In genomic region chr5:119357309-119357708, GRCh38 we compare ENCODE assay signal across 11 cellular contexts. TPM values are rescaled to one million over a fixed set of nuclear protein-coding genes. Genes with fewer than 3 reads are reported as not detected.
A peak's percentile ranks its signal among the peaks of the same experiment; 100 is the strongest.
DNase-seq lines count a peak whose midpoint lies in the region; ATAC-seq and TF ChIP-seq lines count a peak whose summit lies in the region.
"Had no signal": no experiment of that assay in that cellular context is flagged by ENCODE, and none has a peak within 500 bp of the region (broad histone marks: within the 10 kb centered on the region; RNA-seq: fewer than 3 reads in every experiment).

No MANE protein-coding gene starts in this region.

- no peak for DNase-seq in T-helper 2 cell treated with Interferon-gamma antibody and Interleukin-4, amounts not matched to agents 5 μg/mL and 100 μg/mL, for 36 hours (ENCODE audit: low spot score)
- DNase-seq in T-helper 2 cell (no peak), WTC11 (ENCODE audit: low spot score) (no peak), foreskin fibroblast (no peak), OCI-M2 (lab: John Stamatoyannopoulos, UW; ENCODE audit: unreplicated experiment) (no peak), WERI-Rb-1 (no peak)
- DNase-seq in stimulated activated CD4-positive, alpha-beta T cell treated with anti-CD3 and anti-CD28 coated beads, Interleukin-15, amount 100 ng/mL, for 24 hours, result no peak
- DNase-seq: activated CD4-positive, alpha-beta T cell treated with anti-CD3 and anti-CD28 coated beads for 1 hour; NCI-H1694 treated with DMSO at 0.1 percent for 48 hours had no signal

- H3K4me3 Mint-ChIP-seq in T-helper 2 cell treated with Interferon-gamma antibody and Interleukin-4, amounts not matched to agents 5 μg/mL and 100 μg/mL, for 36 hours, result peak overlapping the region; percentile 93
- peak overlapping the region; percentile 88 for H3K4me3 Mint-ChIP-seq in WTC11
- peak overlapping the region; percentile 96 for H3K4me3 Mint-ChIP-seq in stimulated activated memory B cell treated with anti-CD40 and anti-IgM and Interleukin-4, amounts not matched to agents 10 μg/mL and 1 μg/mL and 100 μg/mL, for 72 hours

- peaks cover 82% of the 10 kb centered on the region for H3K4me1 Mint-ChIP-seq in T-helper 2 cell treated with Interferon-gamma antibody and Interleukin-4, amounts not matched to agents 5 μg/mL and 100 μg/mL, for 36 hours (ENCODE audit: low read depth)
- peaks cover 79% of the 10 kb centered on the region for H3K4me1 Mint-ChIP-seq in WTC11
- H3K4me1 Mint-ChIP-seq in stimulated activated memory B cell treated with anti-CD40 and anti-IgM and Interleukin-4, amounts not matched to agents 10 μg/mL and 1 μg/mL and 100 μg/mL, for 72 hours, result peaks cover 85% of the 10 kb centered on the region

- POLR2A ChIA-PET in WTC11 (lab: Charles Lee), result interaction anchor here (0.6 kb wide), 1 partner anchor 46 kb away, joined by 3 read pairs; no protein-coding TSS in a partner anchor

- H3K36me3 Mint-ChIP-seq in T-helper 2 cell treated with Interferon-gamma antibody and Interleukin-4, amounts not matched to agents 5 μg/mL and 100 μg/mL, for 36 hours (ENCODE audit: low read depth), result peaks cover 36% of the 10 kb centered on the region
- no peaks in the 10 kb centered on the region for H3K36me3 Mint-ChIP-seq in WTC11
- peaks cover 54% of the 10 kb centered on the region for H3K36me3 Mint-ChIP-seq in stimulated activated memory B cell treated with anti-CD40 and anti-IgM and Interleukin-4, amounts not matched to agents 10 μg/mL and 1 μg/mL and 100 μg/mL, for 72 hours

- no peaks in the 10 kb centered on the region for H3K27me3 Mint-ChIP-seq in T-helper 2 cell treated with Interferon-gamma antibody and Interleukin-4, amounts not matched to agents 5 μg/mL and 100 μg/mL, for 36 hours (ENCODE audit: low read depth)
- peaks cover 8% of the 10 kb centered on the region for H3K27me3 Mint-ChIP-seq in WTC11 (ENCODE audit: low read depth)
- H3K27me3 Mint-ChIP-seq in stimulated activated memory B cell treated with anti-CD40 and anti-IgM and Interleukin-4, amounts not matched to agents 10 μg/mL and 1 μg/mL and 100 μg/mL, for 72 hours, result no peaks in the 10 kb centered on the region

- TF ChIP-seq CTCF in WTC11 (IDR thresholded peaks at IDR 0.05) (no peak), foreskin fibroblast (IDR thresholded peaks at IDR 0.05; ENCODE audit: low read depth, low read length) (no peak), WERI-Rb-1 (IDR thresholded peaks at IDR 0.05; ENCODE audit: low read depth, low read length) (no peak)

- ATAC-seq in WTC11, result no peak
- no peak for ATAC-seq in stimulated activated memory B cell treated with anti-CD40 and anti-IgM and Interleukin-4, amounts not matched to agents 10 μg/mL and 1 μg/mL and 100 μg/mL, for 72 hours

- CTCF ChIA-PET in WTC11 (lab: Charles Lee), result interaction anchor here (2.9 kb wide), 1 partner anchor 55 kb away, joined by 18 read pairs; no protein-coding TSS in a partner anchor

- H3K9me3 Mint-ChIP-seq in T-helper 2 cell treated with Interferon-gamma antibody and Interleukin-4, amounts not matched to agents 5 μg/mL and 100 μg/mL, for 36 hours, result no peaks in the 10 kb centered on the region
- H3K9me3 Mint-ChIP-seq in WTC11, result no peaks in the 10 kb centered on the region
- no peaks in the 10 kb centered on the region for H3K9me3 Mint-ChIP-seq in stimulated activated memory B cell treated with anti-CD40 and anti-IgM and Interleukin-4, amounts not matched to agents 10 μg/mL and 1 μg/mL and 100 μg/mL, for 72 hours

- no peaks in the 10 kb centered on the region for H3K27me3 ChIP-seq in WERI-Rb-1 (ENCODE audit: insufficient read depth, low read depth, severe bottlenecking)
- H3K27me3 ChIP-seq: vagina had no signal

- peak overlapping the region; percentile 88 for H3K27ac Mint-ChIP-seq in T-helper 2 cell treated with Interferon-gamma antibody and Interleukin-4, amounts not matched to agents 5 μg/mL and 100 μg/mL, for 36 hours
- no peak overlapping the region for H3K27ac Mint-ChIP-seq in WTC11
- H3K27ac Mint-ChIP-seq in stimulated activated memory B cell treated with anti-CD40 and anti-IgM and Interleukin-4, amounts not matched to agents 10 μg/mL and 1 μg/mL and 100 μg/mL, for 72 hours, result peak overlapping the region; percentile 97

- H3K27ac ChIP-seq in WERI-Rb-1, result no peak overlapping the region

- peak overlapping the region; percentile 82 to 87 for H3K4me3 ChIP-seq in foreskin fibroblast (ENCODE audit: low read depth in 1 of 2, low read length in 2 of 2)
- no peak overlapping the region for H3K4me3 ChIP-seq in WERI-Rb-1 (ENCODE audit: low read depth, low read length)

- 0 out of 2 replicates have a peak, but pooled peaks cover 4% of the 10 kb centered on the region for H3K36me3 ChIP-seq in WERI-Rb-1
- H3K36me3 ChIP-seq: vagina had no signal

- no peaks in the 10 kb centered on the region for H3K9me3 ChIP-seq in WERI-Rb-1 (ENCODE audit: severe bottlenecking)
- H3K9me3 ChIP-seq: vagina had no signal

TF ChIP-seq in WTC11, 78 proteins besides CTCF, POLR2A, EP300 and RAD21 (continues in another document):
- TF ChIP-seq ARID4B (CRISPR knock-in tag; IDR thresholded peaks at IDR 0.05; ENCODE audit: borderline replicate concordance) (no peak), IRF1 (CRISPR knock-in tag; IDR thresholded peaks at IDR 0.05) (no peak), ZNF512 (CRISPR knock-in tag; IDR thresholded peaks at IDR 0.05; ENCODE audit: borderline replicate concordance) (no peak), ESRRA (CRISPR knock-in tag; IDR thresholded peaks at IDR 0.05; ENCODE audit: borderline replicate concordance) (no peak), E2F4 (CRISPR knock-in tag; IDR thresholded peaks at IDR 0.05; ENCODE audit: borderline replicate concordance, low read depth) (no peak), USF1 (CRISPR knock-in tag; IDR thresholded peaks at IDR 0.05) (no peak)

RNA-seq across cellular contexts. Expression of gene TNFAIP8, which starts 1.5 kb away (rescaled TPM):
- 18.1 to 24.1 TPM (median 19.9 TPM) in 3 replicates for total RNA-seq in WTC11 (2021)
